ENCODE assay signal across 24 cellular contexts in the genomic region with DNA sequence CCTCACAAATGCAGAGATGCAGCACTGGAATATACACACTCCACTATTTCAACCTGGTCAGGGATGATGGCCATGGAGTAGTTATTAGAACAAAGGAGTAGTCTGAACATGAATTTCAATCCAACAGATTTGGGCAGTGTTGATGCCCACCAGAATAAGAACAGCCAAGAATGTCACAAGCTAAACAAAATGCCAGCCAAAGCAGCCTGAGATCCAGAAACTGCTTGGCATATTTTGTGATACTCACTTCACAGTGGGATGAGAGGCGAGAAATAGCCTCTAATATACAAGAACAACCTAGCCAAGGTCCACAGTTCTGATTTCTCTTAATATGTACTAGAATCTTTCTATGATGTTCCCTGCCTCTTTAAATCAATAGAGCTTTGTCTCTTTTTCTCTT. TPM values are rescaled to one million over a fixed set of nuclear protein-coding genes. Genes with fewer than 3 reads are reported as not detected.
A peak's percentile ranks its signal among the peaks of the same experiment; 100 is the strongest.
DNase-seq lines count a peak whose midpoint lies in the region; ATAC-seq and TF ChIP-seq lines count a peak whose summit lies in the region.
"Had no signal": no experiment of that assay in that cellular context is flagged by ENCODE, and none has a peak within 500 bp of the region (broad histone marks: within the 10 kb centered on the region; RNA-seq: fewer than 3 reads in every experiment).

No MANE protein-coding gene starts in this region.

- no peaks in the 10 kb centered on the region for H3K36me3 ChIP-seq in mesenchymal stem cell (ENCODE audit: control insufficient read depth in 1 of 2, insufficient read depth in 2 of 2, low read depth in 1 of 2, low read length in 2 of 2)
- no peaks in the 10 kb centered on the region for H3K36me3 ChIP-seq in adrenal gland (replicated peaks in 1 of 2)
- H3K36me3 ChIP-seq: heart left ventricle, Peyer's patch, uterus had no signal

- peaks cover 35% of the 10 kb centered on the region for H3K4me1 Mint-ChIP-seq in activated CD4-positive, alpha-beta T cell treated with anti-CD3 and anti-CD28 coated beads, Interleukin-2, amount 10 ng/mL, durations not matched to agents 24 days and 14 days
- H3K4me1 Mint-ChIP-seq in activated naive CD8-positive, alpha-beta T cell treated with anti-CD3 and anti-CD28 coated beads, Interleukin-2, amount 50 U/mL, for 24 hours, result peaks cover 56% of the 10 kb centered on the region

- peaks cover 3% of the 10 kb centered on the region for H3K9me3 Mint-ChIP-seq in activated CD4-positive, alpha-beta T cell treated with anti-CD3 and anti-CD28 coated beads, Interleukin-2, amount 10 ng/mL, durations not matched to agents 24 days and 14 days
- H3K9me3 Mint-ChIP-seq in activated naive CD8-positive, alpha-beta T cell treated with anti-CD3 and anti-CD28 coated beads, Interleukin-2, amount 50 U/mL, for 24 hours, result no peaks in the 10 kb centered on the region
- H3K9me3 Mint-ChIP-seq: central memory CD8-positive, alpha-beta T cell; endodermal cell; nephron had no signal

- no peak overlapping the region for H3K14ac ChIP-seq in mesenchymal stem cell (ENCODE audit: low read length in 2 of 2)

- no peak overlapping the region for H2AFZ ChIP-seq in mesenchymal stem cell (ENCODE audit: low read depth, low read length)
- H2AFZ ChIP-seq: GM23248 had no signal

- TF ChIP-seq CTCF in adrenal gland (IDR thresholded peaks at IDR 0.05), result no peak

- intact Hi-C loops in activated CD4-positive, alpha-beta T cell treated with anti-CD3 and anti-CD28 coated beads, Interleukin-2, amount 10 ng/mL, durations not matched to agents 24 days and 14 days (cut with micrococcal nuclease), result loop anchor here (1.0 to 10.0 kb wide), 6 partner anchors 17 to 430 kb away; no protein-coding TSS in a partner anchor
- intact Hi-C loops in adrenal gland (cut with DNase I), result no loop called here

- H3K27me3 ChIP-seq in mesenchymal stem cell (ENCODE audit: control insufficient read depth in 1 of 2, insufficient read depth in 1 of 2, low read length in 2 of 2) (no peaks in the 10 kb centered on the region), adrenal gland (no peaks in the 10 kb centered on the region)
- H3K27me3 ChIP-seq: heart left ventricle, Peyer's patch, uterus had no signal

- H3K4me1 ChIP-seq in mesenchymal stem cell (ENCODE audit: control insufficient read depth, insufficient read depth, low read depth, low read length), result peaks cover 11% of the 10 kb centered on the region
- H3K4me1 ChIP-seq in adrenal gland (replicated peaks in 1 of 2), result peaks cover 0 to 7% of the 10 kb centered on the region in 2 donors

- H4K91ac ChIP-seq in mesenchymal stem cell (ENCODE audit: low read length), result no peak overlapping the region

- H4K8ac ChIP-seq in mesenchymal stem cell (ENCODE audit: low read length), result no peak overlapping the region

- no peak for DNase-seq in activated CD4-positive, alpha-beta T cell treated with anti-CD3 and anti-CD28 coated beads, Interleukin-2, amount 10 ng/mL, durations not matched to agents 24 days and 14 days
- no peak for DNase-seq in activated CD4-positive, alpha-beta T cell treated with anti-CD3 and anti-CD28 coated beads, Interleukin-2, amount 50 U/mL, for 1 hour
- DNase-seq in G401 (ENCODE audit: low spot score) (peak; percentile 75), mesenchymal stem cell (no peak), adrenal gland (no peak)
- no peak for DNase-seq in activated naive CD8-positive, alpha-beta T cell treated with anti-CD3 and anti-CD28 coated beads, Interleukin-2, amount 50 U/mL, for 24 hours
- DNase-seq: 8988T, dermis blood vessel endothelial cell, DMS79, endodermal cell, GDM1, GM23248, heart left ventricle, NCI-H1417 treated with DMSO at 0.1 percent for 48 hours, NCI-H2081 treated with DMSO at 0.1 percent for 48 hours, NCI-H345, Peyer's patch, SHP77 treated with DMSO at 0.1 percent for 48 hours, uterus had no signal

- no peak overlapping the region for H3K4ac ChIP-seq in mesenchymal stem cell (ENCODE audit: low read depth in 1 of 2, low read length in 2 of 2)

- H2BK15ac ChIP-seq in mesenchymal stem cell (ENCODE audit: low read depth, poor library complexity, severe bottlenecking), result no peak overlapping the region

- no peak overlapping the region for H3K4me2 ChIP-seq in mesenchymal stem cell (ENCODE audit: low read length, poor library complexity, severe bottlenecking)

- H2BK5ac ChIP-seq in mesenchymal stem cell (ENCODE audit: low read depth, low read length, poor library complexity, severe bottlenecking), result no peak overlapping the region

- peak overlapping the region in 1 of 2 experiments; percentile 28 for H3K18ac ChIP-seq in mesenchymal stem cell (ENCODE audit: low read depth in 1 of 2, low read length in 2 of 2)

- no peak overlapping the region for H2BK12ac ChIP-seq in mesenchymal stem cell (ENCODE audit: low read length in 2 of 2)

- TF ChIP-seq POLR2A in adrenal gland (IDR thresholded peaks at IDR 0.05), result no peak

- in situ Hi-C loops in G401 (cut with HindIII; ENCODE audit: low sequenced_read_pairs), result no loop called here

- H2AK5ac ChIP-seq in mesenchymal stem cell (ENCODE audit: low read length, severe bottlenecking), result peak overlapping the region; percentile 3

- H3K79me1 ChIP-seq in mesenchymal stem cell (replicated peaks; ENCODE audit: low read length, poor library complexity, severe bottlenecking), result no peaks in the 10 kb centered on the region

- H3K9me3 ChIP-seq in mesenchymal stem cell (ENCODE audit: control insufficient read depth, low read length), result no peaks in the 10 kb centered on the region
- no peaks in the 10 kb centered on the region for H3K9me3 ChIP-seq in adrenal gland (replicated peaks in 1 of 3)
- H3K9me3 ChIP-seq: heart left ventricle, Peyer's patch, uterus had no signal

- H3K4me3 ChIP-seq in mesenchymal stem cell (ENCODE audit: insufficient read depth in 1 of 2, low read depth in 1 of 2, low read length in 2 of 2), result no peak overlapping the region
- H3K4me3 ChIP-seq in adrenal gland, result no peak overlapping the region
- H3K4me3 ChIP-seq: GM23248, heart left ventricle, Peyer's patch, uterus had no signal

- no peak overlapping the region for H3K23ac ChIP-seq in mesenchymal stem cell (ENCODE audit: low read length in 2 of 2)

- H2BK120ac ChIP-seq in mesenchymal stem cell (ENCODE audit: low read depth, low read length), result no peak overlapping the region

- no CpG with 5 or more reads among the region's 1 CpG for WGBS in mesenchymal stem cell
- 93 to 96% (median 95%) methylated on average over 1 of the region's 1 CpG for WGBS in adrenal gland, 4 donors

- no peak for ATAC-seq in activated naive CD8-positive, alpha-beta T cell treated with anti-CD3 and anti-CD28 coated beads, Interleukin-2, amount 50 U/mL, for 24 hours
- no peak for ATAC-seq in GM19351 (IDR thresholded peaks at IDR 0.05; ENCODE audit: unreplicated experiment)
- no peak for ATAC-seq in GM18867 (IDR thresholded peaks at IDR 0.05; ENCODE audit: unreplicated experiment)
- ATAC-seq: esophagus mucosa, heart left ventricle had no signal

- H3K27me3 Mint-ChIP-seq in activated CD4-positive, alpha-beta T cell treated with anti-CD3 and anti-CD28 coated beads, Interleukin-2, amount 10 ng/mL, durations not matched to agents 24 days and 14 days, result no peaks in the 10 kb centered on the region
- H3K27me3 Mint-ChIP-seq in activated naive CD8-positive, alpha-beta T cell treated with anti-CD3 and anti-CD28 coated beads, Interleukin-2, amount 50 U/mL, for 24 hours, result no peaks in the 10 kb centered on the region

- peak overlapping the region; percentile 58 for H3K4me3 Mint-ChIP-seq in activated CD4-positive, alpha-beta T cell treated with anti-CD3 and anti-CD28 coated beads, Interleukin-2, amount 10 ng/mL, durations not matched to agents 24 days and 14 days
- H3K4me3 Mint-ChIP-seq in activated naive CD8-positive, alpha-beta T cell treated with anti-CD3 and anti-CD28 coated beads, Interleukin-2, amount 50 U/mL, for 24 hours, result peak overlapping the region; percentile 45
- H3K4me3 Mint-ChIP-seq: central memory CD8-positive, alpha-beta T cell; endodermal cell; nephron had no signal

- peak overlapping the region; percentile 96 for H3K27ac Mint-ChIP-seq in activated CD4-positive, alpha-beta T cell treated with anti-CD3 and anti-CD28 coated beads, Interleukin-2, amount 10 ng/mL, durations not matched to agents 24 days and 14 days
- peak overlapping the region; percentile 87 for H3K27ac Mint-ChIP-seq in activated naive CD8-positive, alpha-beta T cell treated with anti-CD3 and anti-CD28 coated beads, Interleukin-2, amount 50 U/mL, for 24 hours
- H3K27ac Mint-ChIP-seq: endodermal cell had no signal

- no peaks in the 10 kb centered on the region for H3K36me3 Mint-ChIP-seq in activated CD4-positive, alpha-beta T cell treated with anti-CD3 and anti-CD28 coated beads, Interleukin-2, amount 10 ng/mL, durations not matched to agents 24 days and 14 days (ENCODE audit: low read depth)
- H3K36me3 Mint-ChIP-seq in activated naive CD8-positive, alpha-beta T cell treated with anti-CD3 and anti-CD28 coated beads, Interleukin-2, amount 50 U/mL, for 24 hours (ENCODE audit: low read depth), result peaks cover 2% of the 10 kb centered on the region

- no peak overlapping the region for H3K27ac ChIP-seq in mesenchymal stem cell (ENCODE audit: low read length, poor library complexity, severe bottlenecking)
- no peak overlapping the region for H3K27ac ChIP-seq in adrenal gland
- H3K27ac ChIP-seq: GM23248, Peyer's patch, uterus had no signal

- H3K9ac ChIP-seq in mesenchymal stem cell (ENCODE audit: low read length), result no peak overlapping the region
- H3K9ac ChIP-seq: GM23248 had no signal

RNA-seq across cellular contexts. Expression of a gene that starts 58.6 kb away (rescaled TPM):
- 12.6 and 14.1 TPM in 2 replicates for total RNA-seq in activated CD4-positive, alpha-beta T cell treated with anti-CD3 and anti-CD28 coated beads, Interleukin-2, amount 10 ng/mL, durations not matched to agents 24 days and 14 days
- total RNA-seq in G401 (2014; rRNA removed; shearing (Covaris generic)), result 1.2 and 1.7 TPM in 2 replicates
- 31.0 TPM for polyA plus RNA-seq in mesenchymal stem cell (2013, experiment 1 of 2)
- 28.9 TPM for polyA plus RNA-seq in mesenchymal stem cell (2013, experiment 2 of 2)
- total RNA-seq in adrenal gland, result 10 to 100 TPM; 11.9 to 45.9 (median 25.7) TPM
- polyA plus RNA-seq in adrenal gland, result 10 to 100 TPM in 1 of 3 donors, 1 to 10 TPM in 2; 3.6 to 17.0 (median 6.8) TPM
